ENCODE assay signal across 1 cellular context in genomic region chr19:34994643-34995471, GRCh38.
TF ChIP-seq lines count a peak whose summit lies in the region.

No MANE protein-coding gene starts in this region.

TF ChIP-seq in HepG2, 621 proteins besides CTCF, POLR2A, EP300 and RAD21 (continued from another document and continues in another):
- TF ChIP-seq, protein P1, sequence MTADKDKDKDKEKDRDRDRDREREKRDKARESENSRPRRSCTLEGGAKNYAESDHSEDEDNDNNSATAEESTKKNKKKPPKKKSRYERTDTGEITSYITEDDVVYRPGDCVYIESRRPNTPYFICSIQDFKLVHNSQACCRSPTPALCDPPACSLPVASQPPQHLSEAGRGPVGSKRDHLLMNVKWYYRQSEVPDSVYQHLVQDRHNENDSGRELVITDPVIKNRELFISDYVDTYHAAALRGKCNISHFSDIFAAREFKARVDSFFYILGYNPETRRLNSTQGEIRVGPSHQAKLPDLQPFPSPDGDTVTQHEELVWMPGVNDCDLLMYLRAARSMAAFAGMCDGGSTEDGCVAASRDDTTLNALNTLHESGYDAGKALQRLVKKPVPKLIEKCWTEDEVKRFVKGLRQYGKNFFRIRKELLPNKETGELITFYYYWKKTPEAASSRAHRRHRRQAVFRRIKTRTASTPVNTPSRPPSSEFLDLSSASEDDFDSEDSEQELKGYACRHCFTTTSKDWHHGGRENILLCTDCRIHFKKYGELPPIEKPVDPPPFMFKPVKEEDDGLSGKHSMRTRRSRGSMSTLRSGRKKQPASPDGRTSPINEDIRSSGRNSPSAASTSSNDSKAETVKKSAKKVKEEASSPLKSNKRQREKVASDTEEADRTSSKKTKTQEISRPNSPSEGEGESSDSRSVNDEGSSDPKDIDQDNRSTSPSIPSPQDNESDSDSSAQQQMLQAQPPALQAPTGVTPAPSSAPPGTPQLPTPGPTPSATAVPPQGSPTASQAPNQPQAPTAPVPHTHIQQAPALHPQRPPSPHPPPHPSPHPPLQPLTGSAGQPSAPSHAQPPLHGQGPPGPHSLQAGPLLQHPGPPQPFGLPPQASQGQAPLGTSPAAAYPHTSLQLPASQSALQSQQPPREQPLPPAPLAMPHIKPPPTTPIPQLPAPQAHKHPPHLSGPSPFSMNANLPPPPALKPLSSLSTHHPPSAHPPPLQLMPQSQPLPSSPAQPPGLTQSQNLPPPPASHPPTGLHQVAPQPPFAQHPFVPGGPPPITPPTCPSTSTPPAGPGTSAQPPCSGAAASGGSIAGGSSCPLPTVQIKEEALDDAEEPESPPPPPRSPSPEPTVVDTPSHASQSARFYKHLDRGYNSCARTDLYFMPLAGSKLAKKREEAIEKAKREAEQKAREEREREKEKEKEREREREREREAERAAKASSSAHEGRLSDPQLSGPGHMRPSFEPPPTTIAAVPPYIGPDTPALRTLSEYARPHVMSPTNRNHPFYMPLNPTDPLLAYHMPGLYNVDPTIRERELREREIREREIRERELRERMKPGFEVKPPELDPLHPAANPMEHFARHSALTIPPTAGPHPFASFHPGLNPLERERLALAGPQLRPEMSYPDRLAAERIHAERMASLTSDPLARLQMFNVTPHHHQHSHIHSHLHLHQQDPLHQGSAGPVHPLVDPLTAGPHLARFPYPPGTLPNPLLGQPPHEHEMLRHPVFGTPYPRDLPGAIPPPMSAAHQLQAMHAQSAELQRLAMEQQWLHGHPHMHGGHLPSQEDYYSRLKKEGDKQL (CRISPR knock-in tag; IDR thresholded peaks at IDR 0.05; ENCODE audit: low read depth) = peak; percentile 87
- TF ChIP-seq, protein P2, sequence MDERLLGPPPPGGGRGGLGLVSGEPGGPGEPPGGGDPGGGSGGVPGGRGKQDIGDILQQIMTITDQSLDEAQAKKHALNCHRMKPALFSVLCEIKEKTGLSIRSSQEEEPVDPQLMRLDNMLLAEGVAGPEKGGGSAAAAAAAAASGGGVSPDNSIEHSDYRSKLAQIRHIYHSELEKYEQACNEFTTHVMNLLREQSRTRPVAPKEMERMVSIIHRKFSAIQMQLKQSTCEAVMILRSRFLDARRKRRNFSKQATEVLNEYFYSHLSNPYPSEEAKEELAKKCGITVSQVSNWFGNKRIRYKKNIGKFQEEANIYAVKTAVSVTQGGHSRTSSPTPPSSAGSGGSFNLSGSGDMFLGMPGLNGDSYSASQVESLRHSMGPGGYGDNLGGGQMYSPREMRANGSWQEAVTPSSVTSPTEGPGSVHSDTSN (CRISPR knock-in tag; IDR thresholded peaks at IDR 0.05) = no peak
- no peak for TF ChIP-seq SP140L (CRISPR knock-in tag; IDR thresholded peaks at IDR 0.05; ENCODE audit: borderline replicate concordance)
- TF ChIP-seq ZNF552 (CRISPR knock-in tag; IDR thresholded peaks at IDR 0.05; ENCODE audit: borderline replicate concordance) = no peak
- TF ChIP-seq U2AF1 (optimal IDR thresholded peaks at IDR 0.05; ENCODE audit: low read depth, low read length) = peak; percentile 9
- no peak for TF ChIP-seq ZMAT5 (CRISPR knock-in tag; IDR thresholded peaks at IDR 0.05; ENCODE audit: borderline replicate concordance, low read depth)
- peak; percentile 56; the same call in 1 of the 2 replicates for TF ChIP-seq KMT2B (CRISPR knock-in tag; IDR thresholded peaks at IDR 0.05)
- TF ChIP-seq, protein P3, sequence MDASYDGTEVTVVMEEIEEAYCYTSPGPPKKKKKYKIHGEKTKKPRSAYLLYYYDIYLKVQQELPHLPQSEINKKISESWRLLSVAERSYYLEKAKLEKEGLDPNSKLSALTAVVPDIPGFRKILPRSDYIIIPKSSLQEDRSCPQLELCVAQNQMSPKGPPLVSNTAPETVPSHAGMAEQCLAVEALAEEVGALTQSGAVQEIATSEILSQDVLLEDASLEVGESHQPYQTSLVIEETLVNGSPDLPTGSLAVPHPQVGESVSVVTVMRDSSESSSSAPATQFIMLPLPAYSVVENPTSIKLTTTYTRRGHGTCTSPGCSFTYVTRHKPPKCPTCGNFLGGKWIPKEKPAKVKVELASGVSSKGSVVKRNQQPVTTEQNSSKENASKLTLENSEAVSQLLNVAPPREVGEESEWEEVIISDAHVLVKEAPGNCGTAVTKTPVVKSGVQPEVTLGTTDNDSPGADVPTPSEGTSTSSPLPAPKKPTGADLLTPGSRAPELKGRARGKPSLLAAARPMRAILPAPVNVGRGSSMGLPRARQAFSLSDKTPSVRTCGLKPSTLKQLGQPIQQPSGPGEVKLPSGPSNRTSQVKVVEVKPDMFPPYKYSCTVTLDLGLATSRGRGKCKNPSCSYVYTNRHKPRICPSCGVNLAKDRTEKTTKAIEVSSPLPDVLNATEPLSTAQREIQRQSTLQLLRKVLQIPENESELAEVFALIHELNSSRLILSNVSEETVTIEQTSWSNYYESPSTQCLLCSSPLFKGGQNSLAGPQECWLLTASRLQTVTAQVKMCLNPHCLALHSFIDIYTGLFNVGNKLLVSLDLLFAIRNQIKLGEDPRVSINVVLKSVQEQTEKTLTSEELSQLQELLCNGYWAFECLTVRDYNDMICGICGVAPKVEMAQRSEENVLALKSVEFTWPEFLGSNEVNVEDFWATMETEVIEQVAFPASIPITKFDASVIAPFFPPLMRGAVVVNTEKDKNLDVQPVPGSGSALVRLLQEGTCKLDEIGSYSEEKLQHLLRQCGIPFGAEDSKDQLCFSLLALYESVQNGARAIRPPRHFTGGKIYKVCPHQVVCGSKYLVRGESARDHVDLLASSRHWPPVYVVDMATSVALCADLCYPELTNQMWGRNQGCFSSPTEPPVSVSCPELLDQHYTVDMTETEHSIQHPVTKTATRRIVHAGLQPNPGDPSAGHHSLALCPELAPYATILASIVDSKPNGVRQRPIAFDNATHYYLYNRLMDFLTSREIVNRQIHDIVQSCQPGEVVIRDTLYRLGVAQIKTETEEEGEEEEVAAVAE (CRISPR knock-in tag; IDR thresholded peaks at IDR 0.05; ENCODE audit: borderline replicate concordance) = peak; percentile 88; the same call in 1 of the 2 replicates
- TF ChIP-seq YEATS2 (CRISPR knock-in tag; IDR thresholded peaks at IDR 0.05; ENCODE audit: borderline replicate concordance) = peak; percentile 73; the same call in 1 of the 2 replicates
- TF ChIP-seq MAX (IDR thresholded peaks at IDR 0.05) = peak; percentile 26; the same call in 1 of the 2 replicates
- TF ChIP-seq MED8 (CRISPR knock-in tag; IDR thresholded peaks at IDR 0.05; ENCODE audit: insufficient replicate concordance) = peak; percentile 67
- TF ChIP-seq, protein P4, sequence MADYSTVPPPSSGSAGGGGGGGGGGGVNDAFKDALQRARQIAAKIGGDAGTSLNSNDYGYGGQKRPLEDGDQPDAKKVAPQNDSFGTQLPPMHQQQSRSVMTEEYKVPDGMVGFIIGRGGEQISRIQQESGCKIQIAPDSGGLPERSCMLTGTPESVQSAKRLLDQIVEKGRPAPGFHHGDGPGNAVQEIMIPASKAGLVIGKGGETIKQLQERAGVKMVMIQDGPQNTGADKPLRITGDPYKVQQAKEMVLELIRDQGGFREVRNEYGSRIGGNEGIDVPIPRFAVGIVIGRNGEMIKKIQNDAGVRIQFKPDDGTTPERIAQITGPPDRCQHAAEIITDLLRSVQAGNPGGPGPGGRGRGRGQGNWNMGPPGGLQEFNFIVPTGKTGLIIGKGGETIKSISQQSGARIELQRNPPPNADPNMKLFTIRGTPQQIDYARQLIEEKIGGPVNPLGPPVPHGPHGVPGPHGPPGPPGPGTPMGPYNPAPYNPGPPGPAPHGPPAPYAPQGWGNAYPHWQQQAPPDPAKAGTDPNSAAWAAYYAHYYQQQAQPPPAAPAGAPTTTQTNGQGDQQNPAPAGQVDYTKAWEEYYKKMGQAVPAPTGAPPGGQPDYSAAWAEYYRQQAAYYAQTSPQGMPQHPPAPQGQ (CRISPR knock-in tag; IDR thresholded peaks at IDR 0.05; ENCODE audit: borderline replicate concordance) = no peak
- TF ChIP-seq POLR2AphosphoS5 (IDR thresholded peaks at IDR 0.05; ENCODE audit: low read depth, low read length) = peak; percentile 60
- TF ChIP-seq NCOR1 (IDR thresholded peaks at IDR 0.05; ENCODE audit: borderline replicate concordance, low read length) = peak; percentile 8; the same call in 1 of the 2 replicates
- TF ChIP-seq, protein P5, sequence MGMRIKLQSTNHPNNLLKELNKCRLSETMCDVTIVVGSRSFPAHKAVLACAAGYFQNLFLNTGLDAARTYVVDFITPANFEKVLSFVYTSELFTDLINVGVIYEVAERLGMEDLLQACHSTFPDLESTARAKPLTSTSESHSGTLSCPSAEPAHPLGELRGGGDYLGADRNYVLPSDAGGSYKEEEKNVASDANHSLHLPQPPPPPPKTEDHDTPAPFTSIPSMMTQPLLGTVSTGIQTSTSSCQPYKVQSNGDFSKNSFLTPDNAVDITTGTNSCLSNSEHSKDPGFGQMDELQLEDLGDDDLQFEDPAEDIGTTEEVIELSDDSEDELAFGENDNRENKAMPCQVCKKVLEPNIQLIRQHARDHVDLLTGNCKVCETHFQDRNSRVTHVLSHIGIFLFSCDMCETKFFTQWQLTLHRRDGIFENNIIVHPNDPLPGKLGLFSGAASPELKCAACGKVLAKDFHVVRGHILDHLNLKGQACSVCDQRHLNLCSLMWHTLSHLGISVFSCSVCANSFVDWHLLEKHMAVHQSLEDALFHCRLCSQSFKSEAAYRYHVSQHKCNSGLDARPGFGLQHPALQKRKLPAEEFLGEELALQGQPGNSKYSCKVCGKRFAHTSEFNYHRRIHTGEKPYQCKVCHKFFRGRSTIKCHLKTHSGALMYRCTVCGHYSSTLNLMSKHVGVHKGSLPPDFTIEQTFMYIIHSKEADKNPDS (CRISPR knock-in tag; IDR thresholded peaks at IDR 0.05) = no peak
- TF ChIP-seq ZNF772 (CRISPR knock-in tag; IDR thresholded peaks at IDR 0.05) = no peak; the same call in 1 of the 2 replicates
- TF ChIP-seq NR2F6 (IDR thresholded peaks at IDR 0.05) = peak; percentile 72
- peak; percentile 79 for TF ChIP-seq NR2F6 (CRISPR knock-in tag; IDR thresholded peaks at IDR 0.05)
- TF ChIP-seq ZNF543 (CRISPR knock-in tag; IDR thresholded peaks at IDR 0.05) = peak; percentile 69; the same call in 1 of the 2 replicates
- TF ChIP-seq TOE1 (CRISPR knock-in tag; IDR thresholded peaks at IDR 0.05) = 0 out of 2 replicates have a peak, but pooled peaks have one; percentile 48
- TF ChIP-seq ZHX2 (IDR thresholded peaks at IDR 0.05; ENCODE audit: low read depth) = peak; percentile 46; the same call in 1 of the 2 replicates
- TF ChIP-seq ZHX2 (CRISPR knock-in tag; IDR thresholded peaks at IDR 0.05; ENCODE audit: borderline replicate concordance) = no peak; the same call in 1 of the 2 replicates
- TF ChIP-seq PITX1 (CRISPR knock-in tag; IDR thresholded peaks at IDR 0.05) = peak; percentile 76
- peak; percentile 98 for TF ChIP-seq BCL3 (CRISPR knock-in tag; IDR thresholded peaks at IDR 0.05)
- peak; percentile 68; the same call in 1 of the 2 replicates for TF ChIP-seq HHEX (CRISPR knock-in tag; IDR thresholded peaks at IDR 0.05)
- 0 out of 2 replicates have a peak, but pooled peaks have one; percentile 42 for TF ChIP-seq ZNF605 (CRISPR knock-in tag; IDR thresholded peaks at IDR 0.05)
- TF ChIP-seq SRSF4 (IDR thresholded peaks at IDR 0.05; ENCODE audit: low read depth, low read length, poor library complexity, severe bottlenecking) = no peak
